In genomic region chr17:22277595-22277994, GRCh38 we compare ENCODE assay signal across 15 cellular contexts.
DNase-seq lines count a peak whose midpoint lies in the region; TF ChIP-seq lines count a peak whose summit lies in the region.
"Had no signal": no experiment of that assay in that cellular context is flagged by ENCODE, and none has a peak within 500 bp of the region (broad histone marks: within the 10 kb centered on the region; RNA-seq: fewer than 3 reads in every experiment).

No MANE protein-coding gene starts in this region.

- no peak for TF ChIP-seq POLR2A in spleen (IDR thresholded peaks at IDR 0.05)

- H3K36me3 ChIP-seq in spleen, result no peaks in the 10 kb centered on the region
- H3K36me3 ChIP-seq: HAP-1 had no signal

- 56 to 75% (median 66%) methylated on average over 1 to 3 of the region's 3 CpGs for WGBS in spleen, 5 donors

- TF ChIP-seq CTCF in spleen (IDR thresholded peaks at IDR 0.05 in 8 of 11, conservative IDR thresholded peaks at IDR 0.05 in 3 of 11), result no peak

- DNase-seq in activated CD4-positive, CD25-positive, alpha-beta regulatory T cell treated with anti-CD3 and anti-CD28 coated beads, Interleukin-2, amount 50 U/mL, for 72 hours, result peak; percentile 4
- DNase-seq in activated CD4-positive, CD25-positive, alpha-beta regulatory T cell (lab: John Stamatoyannopoulos, UW), result no peak
- DNase-seq in islet precursor cell (peak; percentile 43), spleen (peak; percentile 41), ureter (ENCODE audit: low spot score) (peak; percentile 29), NCI-H524 (lab: John Stamatoyannopoulos, UW) (no peak), NCI-H345 (lab: John Stamatoyannopoulos, UW) (no peak)
- DNase-seq: AML-193; CD4-positive, alpha-beta T cell; GM23248 had no signal

- no peak overlapping the region for H3K27ac ChIP-seq in spleen
- H3K27ac ChIP-seq: 22Rv1, A549, C4-2B, GM23248 had no signal

- peaks cover 0 to 40% (median 6%) of the 10 kb centered on the region in 8 donors for H3K9me3 ChIP-seq in spleen
- H3K9me3 ChIP-seq: A549, Caco-2, HAP-1 had no signal

- H3K27me3 ChIP-seq in spleen (replicated peaks in 1 of 7), result no peaks in the 10 kb centered on the region

- no peaks in the 10 kb centered on the region for H3K4me1 ChIP-seq in spleen
- H3K4me1 ChIP-seq: A549, Caco-2, HAP-1 had no signal

- intact Hi-C loops in spleen (cut with DNase I; ENCODE audit: low total_unique reads), result no loop called here

- H3K4me3 ChIP-seq in spleen, result no peak overlapping the region
- H3K4me3 ChIP-seq: A549, GM23248, HAP-1 had no signal

Comparison
In these comparisons a context has a peak if more than half of its experiments do, and no peak if none do; other contexts are left out.
1. DNase-seq: peak in activated CD4-positive, CD25-positive, alpha-beta regulatory T cell treated with anti-CD3 and anti-CD28 coated beads, Interleukin-2, amount 50 U/mL, for 72 hours (single experiment), islet precursor cell (single experiment), spleen (single experiment) and ureter (single experiment); none in activated CD4-positive, CD25-positive, alpha-beta regulatory T cell (0 of 4), NCI-H524 (0 of 2) and NCI-H345 (single experiment).